ENCODE assay signal across 4 cellular contexts in the genomic region with DNA sequence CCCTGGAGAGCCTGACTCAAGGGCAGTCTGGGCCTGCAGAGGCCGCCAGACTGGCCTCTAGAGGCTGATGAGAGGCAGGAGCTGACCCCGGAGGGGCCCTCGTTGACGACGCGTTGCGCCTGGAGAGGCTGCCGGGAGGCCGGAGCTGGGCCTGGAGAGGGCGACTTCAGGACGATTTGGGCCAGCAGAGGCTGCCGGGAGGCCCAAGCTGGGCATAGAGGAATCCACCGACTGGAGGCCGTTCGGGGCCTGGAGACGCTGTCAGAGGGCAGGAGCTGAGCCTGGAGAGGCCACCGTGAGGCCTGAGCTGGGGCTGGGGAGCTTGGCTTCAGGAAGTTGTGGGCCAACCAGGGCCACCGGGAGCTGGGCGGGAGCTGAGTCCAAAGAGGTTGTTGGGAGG.
A peak's percentile ranks its signal among the peaks of the same experiment; 100 is the strongest.
DNase-seq lines count a peak whose midpoint lies in the region; ATAC-seq and TF ChIP-seq lines count a peak whose summit lies in the region.
"Not testable (repeated sequence)": the region's sequence is repeated elsewhere in the genome, so short reads cannot be mapped to it uniquely, and the experiment has no call there.

No MANE protein-coding gene starts in this region.

- TF ChIP-seq POLR2A in esophagus muscularis mucosa (IDR thresholded peaks at IDR 0.05; ENCODE audit: low read depth), result not testable (repeated sequence)

- not testable (repeated sequence) for H3K4me3 ChIP-seq in H7 (ENCODE audit: insufficient read depth, low read depth, low read length); esophagus muscularis mucosa; upper lobe of right lung

- H3K27me3 ChIP-seq in H7 (ENCODE audit: control insufficient read depth, insufficient read depth, low read length); esophagus muscularis mucosa; upper lobe of right lung: not testable (repeated sequence)

- DNase-seq in H7, result peak; percentile 4
- DNase-seq in esophagus muscularis mucosa (ENCODE audit: extremely low spot score), result peak; percentile 47
- DNase-seq in mesenteric fat pad (ENCODE audit: low spot score), result peak; percentile 88
- peak; percentile 49 for DNase-seq in upper lobe of right lung

- intact Hi-C loops in esophagus muscularis mucosa (cut with DNase I); upper lobe of right lung (cut with DNase I): not testable (repeated sequence)

- H3K9me3 ChIP-seq in esophagus muscularis mucosa, result peaks cover 0 to 19% (median 6%) of the 10 kb centered on the region in 4 donors
- not testable (repeated sequence) for H3K9me3 ChIP-seq in upper lobe of right lung

- ATAC-seq in upper lobe of right lung, result not testable (repeated sequence)

- H3K27ac ChIP-seq in esophagus muscularis mucosa (replicated peaks in 1 of 4); upper lobe of right lung: not testable (repeated sequence)

- H3K4me1 ChIP-seq in esophagus muscularis mucosa, upper lobe of right lung: not testable (repeated sequence)

- 95% methylated on average over 13 of the region's 19 CpGs for WGBS in esophagus muscularis mucosa

- not testable (repeated sequence) for H3K36me3 ChIP-seq in H7 (replicated peaks; ENCODE audit: control insufficient read depth, insufficient read depth, low read length); esophagus muscularis mucosa; upper lobe of right lung

- not testable (repeated sequence) for TF ChIP-seq EP300 in esophagus muscularis mucosa (IDR thresholded peaks at IDR 0.05)

- not testable (repeated sequence) for TF ChIP-seq CTCF in esophagus muscularis mucosa (IDR thresholded peaks at IDR 0.05); upper lobe of right lung (IDR thresholded peaks at IDR 0.05)

Comparison
In these comparisons a context has a peak if more than half of its experiments do, and no peak if none do; other contexts are left out.
1. DNase-seq: peak in every context shown above with its lines; median percentile 88 in mesenteric fat pad; 49 in upper lobe of right lung; 47 in esophagus muscularis mucosa; 4 in H7.